1 cellular context compared by ENCODE assay signal in genomic region chr20:47501483-47502270, GRCh38.
TF ChIP-seq lines count a peak whose summit lies in the region.

Gene NCOA3, plus strand, starts transcription at chr20:47501887. Its CDS starts 120,361 bp downstream, at chr20:47622248.

TF ChIP-seq in HepG2, 621 proteins besides CTCF, POLR2A, EP300 and RAD21 (continued from another document and continues in another):
- peak; percentile 86; the same call in 1 of the 2 replicates for TF ChIP-seq THAP8 (CRISPR knock-in tag; IDR thresholded peaks at IDR 0.05; ENCODE audit: borderline replicate concordance)
- TF ChIP-seq ZNF256 (CRISPR knock-in tag; conservative IDR thresholded peaks at IDR 0.05) = peak; percentile 89
- peak; percentile 89 for TF ChIP-seq GATAD1 (CRISPR knock-in tag; IDR thresholded peaks at IDR 0.05)
- peak; percentile 92; the same call in 1 of the 2 replicates for TF ChIP-seq ZFYVE20 (CRISPR knock-in tag; IDR thresholded peaks at IDR 0.05; ENCODE audit: borderline replicate concordance, low read depth)
- TF ChIP-seq ZNF550 (CRISPR knock-in tag; IDR thresholded peaks at IDR 0.05; ENCODE audit: borderline replicate concordance) = no peak
- peak; percentile 100 for TF ChIP-seq POLR2G (IDR thresholded peaks at IDR 0.05; ENCODE audit: low read depth, low read length)
- peak; percentile 98; the same call in 1 of the 2 replicates for TF ChIP-seq NFKB2 (CRISPR knock-in tag; IDR thresholded peaks at IDR 0.05; ENCODE audit: borderline replicate concordance)
- peak; percentile 85 for TF ChIP-seq AGO1 (IDR thresholded peaks at IDR 0.05; ENCODE audit: low read depth, low read length, poor library complexity, severe bottlenecking)
- TF ChIP-seq SMAD3 (CRISPR knock-in tag; IDR thresholded peaks at IDR 0.05) = peak; percentile 96
- TF ChIP-seq EED (CRISPR knock-in tag; IDR thresholded peaks at IDR 0.05) = no peak; the same call in 1 of the 2 replicates
- peak; percentile 94 for TF ChIP-seq ZBTB20 (CRISPR knock-in tag; IDR thresholded peaks at IDR 0.05; ENCODE audit: borderline replicate concordance, low read depth)
- no peak for TF ChIP-seq TCF12 (IDR thresholded peaks at IDR 0.05)
- TF ChIP-seq TCF12 (CRISPR knock-in tag; IDR thresholded peaks at IDR 0.05) = peak; percentile 92
- peak; percentile 90; the same call in 1 of the 2 replicates for TF ChIP-seq SSRP1 (CRISPR knock-in tag; IDR thresholded peaks at IDR 0.05)
- TF ChIP-seq MEF2D (CRISPR knock-in tag; IDR thresholded peaks at IDR 0.05) = peak; percentile 93
- peak; percentile 87; the same call in 1 of the 2 replicates for TF ChIP-seq ZNF747 (CRISPR knock-in tag; IDR thresholded peaks at IDR 0.05; ENCODE audit: borderline replicate concordance)
- TF ChIP-seq, protein P1, sequence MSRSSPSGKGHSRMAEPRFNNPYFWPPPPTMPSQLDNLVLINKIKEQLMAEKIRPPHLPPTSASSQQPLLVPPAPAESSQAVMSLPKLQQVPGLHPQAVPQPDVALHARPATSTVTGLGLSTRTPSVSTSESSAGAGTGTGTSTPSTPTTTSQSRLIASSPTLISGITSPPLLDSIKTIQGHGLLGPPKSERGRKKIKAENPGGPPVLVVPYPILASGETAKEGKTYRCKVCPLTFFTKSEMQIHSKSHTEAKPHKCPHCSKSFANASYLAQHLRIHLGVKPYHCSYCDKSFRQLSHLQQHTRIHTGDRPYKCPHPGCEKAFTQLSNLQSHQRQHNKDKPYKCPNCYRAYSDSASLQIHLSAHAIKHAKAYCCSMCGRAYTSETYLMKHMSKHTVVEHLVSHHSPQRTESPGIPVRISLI (CRISPR knock-in tag; IDR thresholded peaks at IDR 0.05; ENCODE audit: borderline replicate concordance) = peak; percentile 84
- peak; percentile 99 for TF ChIP-seq TOE1 (CRISPR knock-in tag; IDR thresholded peaks at IDR 0.05)
- 0 out of 2 replicates have a peak, but pooled peaks have one; percentile 82 for TF ChIP-seq CSRNP2 (CRISPR knock-in tag; conservative IDR thresholded peaks at IDR 0.05; ENCODE audit: low read depth)
- peak; percentile 31; the same call in 1 of the 2 replicates for TF ChIP-seq ZNF318 (CRISPR knock-in tag; IDR thresholded peaks at IDR 0.05)
- peak; percentile 89 for TF ChIP-seq FOXP4 (CRISPR knock-in tag; IDR thresholded peaks at IDR 0.05)
- TF ChIP-seq HOXA9 (CRISPR knock-in tag; IDR thresholded peaks at IDR 0.05; ENCODE audit: borderline replicate concordance) = peak; percentile 91
- peak; percentile 75 for TF ChIP-seq SIX4 (CRISPR knock-in tag; IDR thresholded peaks at IDR 0.05)
- TF ChIP-seq WIZ (CRISPR knock-in tag; IDR thresholded peaks at IDR 0.05) = peak; percentile 93
- peak; percentile 97 for TF ChIP-seq ZMAT3 (CRISPR knock-in tag; conservative IDR thresholded peaks at IDR 0.05)
- TF ChIP-seq ZFP36L1 (CRISPR knock-in tag; IDR thresholded peaks at IDR 0.05) = peak; percentile 99
- no peak for TF ChIP-seq MAFK (conservative IDR thresholded peaks at IDR 0.05 in 1 of 2, IDR thresholded peaks at IDR 0.05 in 1 of 2; ENCODE audit: low read length in 2 of 2)
- TF ChIP-seq SIN3B (IDR thresholded peaks at IDR 0.05; ENCODE audit: low read length) = peak; percentile 39; the same call in 1 of the 2 replicates
- TF ChIP-seq ZEB1 (IDR thresholded peaks at IDR 0.05; ENCODE audit: insufficient replicate concordance, low read depth) = peak; percentile 71
- TF ChIP-seq ZNF83 (CRISPR knock-in tag; IDR thresholded peaks at IDR 0.05; ENCODE audit: borderline replicate concordance) = no peak
- TF ChIP-seq FOXO1 (CRISPR knock-in tag; IDR thresholded peaks at IDR 0.05) = peak; percentile 88
- TF ChIP-seq ELF1 (CRISPR knock-in tag; IDR thresholded peaks at IDR 0.05) = peak; percentile 96
- 0 out of 2 replicates have a peak, but pooled peaks have one; percentile 27 for TF ChIP-seq ZNF674 (CRISPR knock-in tag; IDR thresholded peaks at IDR 0.05; ENCODE audit: low read depth)
- TF ChIP-seq HMGA1 (CRISPR knock-in tag; conservative IDR thresholded peaks at IDR 0.05) = no peak
- TF ChIP-seq KIAA2018 (CRISPR knock-in tag; IDR thresholded peaks at IDR 0.05; ENCODE audit: borderline replicate concordance) = peak; percentile 84; the same call in 1 of the 2 replicates
- no peak for TF ChIP-seq MBD4 (IDR thresholded peaks at IDR 0.05; ENCODE audit: borderline replicate concordance, low read length)
- TF ChIP-seq ZNF781 (CRISPR knock-in tag; IDR thresholded peaks at IDR 0.05; ENCODE audit: borderline replicate concordance, not compliant biosample characterization) = peak; percentile 99
- peak; percentile 95 for TF ChIP-seq AKAP8 (CRISPR knock-in tag; IDR thresholded peaks at IDR 0.05)
- peak; percentile 98 for TF ChIP-seq XRCC5 (optimal IDR thresholded peaks at IDR 0.05; ENCODE audit: low read length)
- TF ChIP-seq GTF3A (CRISPR knock-in tag; conservative IDR thresholded peaks at IDR 0.05) = no peak
- peak; percentile 90 for TF ChIP-seq MED13 (CRISPR knock-in tag; IDR thresholded peaks at IDR 0.05)
- peak; percentile 95 for TF ChIP-seq MED8 (CRISPR knock-in tag; IDR thresholded peaks at IDR 0.05; ENCODE audit: insufficient replicate concordance)
